Comparison of ENCODE assay signal across 20 cellular contexts in genomic region chr6:84835340-84835739, GRCh38.
"Had no signal": no experiment of that assay in that cellular context is flagged by ENCODE, and none has a peak within 500 bp of the region (broad histone marks: within the 10 kb centered on the region; RNA-seq: fewer than 3 reads in every experiment).

No MANE protein-coding gene starts in this region.

- H3K4me3 ChIP-seq: SK-N-MC had no signal

- ATAC-seq: activated CD4-positive, alpha-beta T cell treated with anti-CD3 and anti-CD28 coated beads for 36 hours; Right ventricle myocardium inferior; T-cell had no signal

- DNase-seq: activated CD4-positive, alpha-beta memory T cell treated with anti-CD3 and anti-CD28 coated beads, Interleukin-2, amount 10 ng/mL, durations not matched to agents 7 days and 5 days; activated CD4-positive, alpha-beta T cell treated with anti-CD3 and anti-CD28 coated beads for 36 hours; activated CD4-positive, alpha-beta T cell treated with anti-CD3 and anti-CD28 coated beads, Interleukin-2, amount 50 U/mL, for 1 hour; aorta; Kasumi-1; KBM-7; NCI-H1048; NCI-H1417 treated with DMSO at 0.1 percent for 48 hours; NCI-H1694; NCI-H2029; NCI-H2107; NCI-H2171 treated with DMSO at 0.1 percent for 48 hours; NCI-H226; NCI-H526; NCI-H774; T-cell had no signal

- H3K27me3 Mint-ChIP-seq: activated CD4-positive, alpha-beta memory T cell treated with anti-CD3 and anti-CD28 coated beads, Interleukin-2, amount 10 ng/mL, durations not matched to agents 7 days and 5 days; activated CD4-positive, alpha-beta T cell treated with anti-CD3 and anti-CD28 coated beads for 36 hours; activated naive CD4-positive, alpha-beta T cell treated with anti-CD3 and anti-CD28 coated beads, Interleukin-2, amount 50 U/mL, for 24 hours; central memory CD8-positive, alpha-beta T cell; T-cell had no signal

- H3K4me3 Mint-ChIP-seq: activated CD4-positive, alpha-beta memory T cell treated with anti-CD3 and anti-CD28 coated beads, Interleukin-2, amount 10 ng/mL, durations not matched to agents 7 days and 5 days; activated CD4-positive, alpha-beta T cell treated with anti-CD3 and anti-CD28 coated beads for 36 hours; activated naive CD4-positive, alpha-beta T cell treated with anti-CD3 and anti-CD28 coated beads, Interleukin-2, amount 50 U/mL, for 24 hours; central memory CD8-positive, alpha-beta T cell; T-cell had no signal

- H3K27ac Mint-ChIP-seq: activated CD4-positive, alpha-beta memory T cell treated with anti-CD3 and anti-CD28 coated beads, Interleukin-2, amount 10 ng/mL, durations not matched to agents 7 days and 5 days; activated CD4-positive, alpha-beta T cell treated with anti-CD3 and anti-CD28 coated beads for 36 hours; activated naive CD4-positive, alpha-beta T cell treated with anti-CD3 and anti-CD28 coated beads, Interleukin-2, amount 50 U/mL, for 24 hours; T-cell had no signal

- H3K4me1 Mint-ChIP-seq: activated CD4-positive, alpha-beta memory T cell treated with anti-CD3 and anti-CD28 coated beads, Interleukin-2, amount 10 ng/mL, durations not matched to agents 7 days and 5 days; activated CD4-positive, alpha-beta T cell treated with anti-CD3 and anti-CD28 coated beads for 36 hours; activated naive CD4-positive, alpha-beta T cell treated with anti-CD3 and anti-CD28 coated beads, Interleukin-2, amount 50 U/mL, for 24 hours; central memory CD8-positive, alpha-beta T cell; T-cell had no signal

- H3K36me3 Mint-ChIP-seq: activated naive CD4-positive, alpha-beta T cell treated with anti-CD3 and anti-CD28 coated beads, Interleukin-2, amount 50 U/mL, for 24 hours; T-cell had no signal
